Comparison of ENCODE assay signal across 3 cellular contexts in the genomic region with DNA sequence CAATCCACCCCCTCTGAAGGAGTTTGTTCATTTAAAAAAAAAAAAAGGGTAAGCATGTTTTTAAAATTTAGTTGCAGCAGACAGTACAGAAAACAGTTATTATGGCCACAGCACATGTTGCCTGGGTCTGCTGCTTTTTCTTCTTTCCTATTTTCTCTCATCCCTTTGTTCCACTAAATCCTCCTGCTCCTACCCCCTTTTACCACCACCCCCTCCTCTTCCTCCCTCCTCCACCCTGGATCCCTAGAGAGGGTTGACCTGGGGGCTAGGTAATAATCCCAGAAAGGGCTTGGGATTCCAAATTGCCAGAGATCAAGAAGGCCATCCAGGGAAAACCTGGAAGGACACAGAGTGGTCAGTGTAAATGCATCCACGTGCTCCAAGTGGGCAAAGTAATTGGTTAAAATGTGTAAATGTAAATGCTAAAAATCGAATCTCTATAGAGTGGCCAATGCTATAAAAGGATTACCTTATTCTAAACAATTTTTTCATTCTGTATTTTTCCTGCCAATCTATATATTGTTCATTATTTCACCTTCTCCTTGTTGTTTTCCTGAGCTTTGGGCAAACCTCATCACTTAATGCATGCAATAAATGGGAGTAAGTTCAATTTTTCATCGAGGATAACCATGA.
TF ChIP-seq lines count a peak whose summit lies in the region.

No MANE protein-coding gene starts in this region.

TF ChIP-seq in A549, 52 proteins besides CTCF, POLR2A, EP300 and RAD21:
- TF ChIP-seq HOXB13 (CRISPR knock-in tag; IDR thresholded peaks at IDR 0.05; ENCODE audit: low read depth), result no peak
- TF ChIP-seq, protein P1, sequence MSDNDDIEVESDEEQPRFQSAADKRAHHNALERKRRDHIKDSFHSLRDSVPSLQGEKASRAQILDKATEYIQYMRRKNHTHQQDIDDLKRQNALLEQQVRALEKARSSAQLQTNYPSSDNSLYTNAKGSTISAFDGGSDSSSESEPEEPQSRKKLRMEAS (IDR thresholded peaks at IDR 0.05), result peak; percentile 2; the same call in 1 of the 2 replicates

TF ChIP-seq in HCT116, 20 proteins besides CTCF, POLR2A, EP300 and RAD21:
- TF ChIP-seq EZH2phosphoT487 (IDR thresholded peaks at IDR 0.05; ENCODE audit: borderline replicate concordance) (no peak), ELF1 (IDR thresholded peaks at IDR 0.05; ENCODE audit: borderline replicate concordance, low read depth) (no peak), SRF (IDR thresholded peaks at IDR 0.05; ENCODE audit: low read depth) (no peak), CEBPB (IDR thresholded peaks at IDR 0.05; ENCODE audit: low read depth) (no peak), TCF7L2 (IDR thresholded peaks at IDR 0.05; ENCODE audit: borderline replicate concordance, extremely low read depth, insufficient read depth, insufficient read length) (no peak), ZNF274 (IDR thresholded peaks at IDR 0.05; ENCODE audit: low read depth, low read length) (no peak), SP1 (IDR thresholded peaks at IDR 0.05; ENCODE audit: low read depth) (no peak), YY1 (IDR thresholded peaks at IDR 0.05; ENCODE audit: extremely low read depth, insufficient replicate concordance, low read depth, low read length) (no peak), ZFX (IDR thresholded peaks at IDR 0.05) (no peak), SIN3A (IDR thresholded peaks at IDR 0.05; ENCODE audit: low read depth) (no peak), POLR2AphosphoS5 (IDR thresholded peaks at IDR 0.05; ENCODE audit: low read depth, low read length) (no peak), FOSL1 (IDR thresholded peaks at IDR 0.05; ENCODE audit: low read depth) (no peak), CBX3 (IDR thresholded peaks at IDR 0.05; ENCODE audit: low read depth) (no peak), EGR1 (IDR thresholded peaks at IDR 0.05; ENCODE audit: low read depth) (no peak), JUND (IDR thresholded peaks at IDR 0.05) (no peak), EZH2 (IDR thresholded peaks at IDR 0.05) (no peak)
- TF ChIP-seq, protein P2, sequence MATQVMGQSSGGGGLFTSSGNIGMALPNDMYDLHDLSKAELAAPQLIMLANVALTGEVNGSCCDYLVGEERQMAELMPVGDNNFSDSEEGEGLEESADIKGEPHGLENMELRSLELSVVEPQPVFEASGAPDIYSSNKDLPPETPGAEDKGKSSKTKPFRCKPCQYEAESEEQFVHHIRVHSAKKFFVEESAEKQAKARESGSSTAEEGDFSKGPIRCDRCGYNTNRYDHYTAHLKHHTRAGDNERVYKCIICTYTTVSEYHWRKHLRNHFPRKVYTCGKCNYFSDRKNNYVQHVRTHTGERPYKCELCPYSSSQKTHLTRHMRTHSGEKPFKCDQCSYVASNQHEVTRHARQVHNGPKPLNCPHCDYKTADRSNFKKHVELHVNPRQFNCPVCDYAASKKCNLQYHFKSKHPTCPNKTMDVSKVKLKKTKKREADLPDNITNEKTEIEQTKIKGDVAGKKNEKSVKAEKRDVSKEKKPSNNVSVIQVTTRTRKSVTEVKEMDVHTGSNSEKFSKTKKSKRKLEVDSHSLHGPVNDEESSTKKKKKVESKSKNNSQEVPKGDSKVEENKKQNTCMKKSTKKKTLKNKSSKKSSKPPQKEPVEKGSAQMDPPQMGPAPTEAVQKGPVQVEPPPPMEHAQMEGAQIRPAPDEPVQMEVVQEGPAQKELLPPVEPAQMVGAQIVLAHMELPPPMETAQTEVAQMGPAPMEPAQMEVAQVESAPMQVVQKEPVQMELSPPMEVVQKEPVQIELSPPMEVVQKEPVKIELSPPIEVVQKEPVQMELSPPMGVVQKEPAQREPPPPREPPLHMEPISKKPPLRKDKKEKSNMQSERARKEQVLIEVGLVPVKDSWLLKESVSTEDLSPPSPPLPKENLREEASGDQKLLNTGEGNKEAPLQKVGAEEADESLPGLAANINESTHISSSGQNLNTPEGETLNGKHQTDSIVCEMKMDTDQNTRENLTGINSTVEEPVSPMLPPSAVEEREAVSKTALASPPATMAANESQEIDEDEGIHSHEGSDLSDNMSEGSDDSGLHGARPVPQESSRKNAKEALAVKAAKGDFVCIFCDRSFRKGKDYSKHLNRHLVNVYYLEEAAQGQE (IDR thresholded peaks at IDR 0.05; ENCODE audit: low read depth), result no peak
- TF ChIP-seq, protein P3, sequence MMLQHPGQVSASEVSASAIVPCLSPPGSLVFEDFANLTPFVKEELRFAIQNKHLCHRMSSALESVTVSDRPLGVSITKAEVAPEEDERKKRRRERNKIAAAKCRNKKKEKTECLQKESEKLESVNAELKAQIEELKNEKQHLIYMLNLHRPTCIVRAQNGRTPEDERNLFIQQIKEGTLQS (IDR thresholded peaks at IDR 0.05), result no peak
- TF ChIP-seq, protein P1 (IDR thresholded peaks at IDR 0.05), result no peak
- TF ChIP-seq, protein P4, sequence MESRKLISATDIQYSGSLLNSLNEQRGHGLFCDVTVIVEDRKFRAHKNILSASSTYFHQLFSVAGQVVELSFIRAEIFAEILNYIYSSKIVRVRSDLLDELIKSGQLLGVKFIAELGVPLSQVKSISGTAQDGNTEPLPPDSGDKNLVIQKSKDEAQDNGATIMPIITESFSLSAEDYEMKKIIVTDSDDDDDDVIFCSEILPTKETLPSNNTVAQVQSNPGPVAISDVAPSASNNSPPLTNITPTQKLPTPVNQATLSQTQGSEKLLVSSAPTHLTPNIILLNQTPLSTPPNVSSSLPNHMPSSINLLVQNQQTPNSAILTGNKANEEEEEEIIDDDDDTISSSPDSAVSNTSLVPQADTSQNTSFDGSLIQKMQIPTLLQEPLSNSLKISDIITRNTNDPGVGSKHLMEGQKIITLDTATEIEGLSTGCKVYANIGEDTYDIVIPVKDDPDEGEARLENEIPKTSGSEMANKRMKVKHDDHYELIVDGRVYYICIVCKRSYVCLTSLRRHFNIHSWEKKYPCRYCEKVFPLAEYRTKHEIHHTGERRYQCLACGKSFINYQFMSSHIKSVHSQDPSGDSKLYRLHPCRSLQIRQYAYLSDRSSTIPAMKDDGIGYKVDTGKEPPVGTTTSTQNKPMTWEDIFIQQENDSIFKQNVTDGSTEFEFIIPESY (IDR thresholded peaks at IDR 0.05; ENCODE audit: extremely low read depth, insufficient replicate concordance, low read length), result no peak

TF ChIP-seq in K562, 482 proteins besides CTCF, POLR2A, EP300 and RAD21 (continues in another document):
- no peak for TF ChIP-seq ZNF384 (IDR thresholded peaks at IDR 0.05; ENCODE audit: low read depth, low read length)
- TF ChIP-seq, protein P5, sequence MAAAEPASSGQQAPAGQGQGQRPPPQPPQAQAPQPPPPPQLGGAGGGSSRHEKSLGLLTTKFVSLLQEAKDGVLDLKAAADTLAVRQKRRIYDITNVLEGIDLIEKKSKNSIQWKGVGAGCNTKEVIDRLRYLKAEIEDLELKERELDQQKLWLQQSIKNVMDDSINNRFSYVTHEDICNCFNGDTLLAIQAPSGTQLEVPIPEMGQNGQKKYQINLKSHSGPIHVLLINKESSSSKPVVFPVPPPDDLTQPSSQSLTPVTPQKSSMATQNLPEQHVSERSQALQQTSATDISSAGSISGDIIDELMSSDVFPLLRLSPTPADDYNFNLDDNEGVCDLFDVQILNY (CRISPR knock-in tag; IDR thresholded peaks at IDR 0.05), result no peak
- TF ChIP-seq, protein P6, sequence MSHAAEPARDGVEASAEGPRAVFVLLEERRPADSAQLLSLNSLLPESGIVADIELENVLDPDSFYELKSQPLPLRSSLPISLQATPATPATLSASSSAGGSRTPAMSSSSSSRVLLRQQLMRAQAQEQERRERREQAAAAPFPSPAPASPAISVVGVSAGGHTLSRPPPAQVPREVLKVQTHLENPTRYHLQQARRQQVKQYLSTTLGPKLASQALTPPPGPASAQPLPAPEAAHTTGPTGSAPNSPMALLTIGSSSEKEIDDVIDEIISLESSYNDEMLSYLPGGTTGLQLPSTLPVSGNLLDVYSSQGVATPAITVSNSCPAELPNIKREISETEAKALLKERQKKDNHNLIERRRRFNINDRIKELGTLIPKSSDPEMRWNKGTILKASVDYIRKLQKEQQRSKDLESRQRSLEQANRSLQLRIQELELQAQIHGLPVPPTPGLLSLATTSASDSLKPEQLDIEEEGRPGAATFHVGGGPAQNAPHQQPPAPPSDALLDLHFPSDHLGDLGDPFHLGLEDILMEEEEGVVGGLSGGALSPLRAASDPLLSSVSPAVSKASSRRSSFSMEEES (CRISPR knock-in tag; IDR thresholded peaks at IDR 0.05), result no peak
- no peak for TF ChIP-seq RBM14 (IDR thresholded peaks at IDR 0.05; ENCODE audit: borderline replicate concordance, insufficient read depth, low read depth, low read length)
- TF ChIP-seq FOXA3 (CRISPR knock-in tag; conservative IDR thresholded peaks at IDR 0.05 in 1 of 2, IDR thresholded peaks at IDR 0.05 in 1 of 2), result 0 out of 4 replicates have a peak, but pooled peaks of 1 of the 2 experiments have one; percentile 4
- TF ChIP-seq, protein P7, sequence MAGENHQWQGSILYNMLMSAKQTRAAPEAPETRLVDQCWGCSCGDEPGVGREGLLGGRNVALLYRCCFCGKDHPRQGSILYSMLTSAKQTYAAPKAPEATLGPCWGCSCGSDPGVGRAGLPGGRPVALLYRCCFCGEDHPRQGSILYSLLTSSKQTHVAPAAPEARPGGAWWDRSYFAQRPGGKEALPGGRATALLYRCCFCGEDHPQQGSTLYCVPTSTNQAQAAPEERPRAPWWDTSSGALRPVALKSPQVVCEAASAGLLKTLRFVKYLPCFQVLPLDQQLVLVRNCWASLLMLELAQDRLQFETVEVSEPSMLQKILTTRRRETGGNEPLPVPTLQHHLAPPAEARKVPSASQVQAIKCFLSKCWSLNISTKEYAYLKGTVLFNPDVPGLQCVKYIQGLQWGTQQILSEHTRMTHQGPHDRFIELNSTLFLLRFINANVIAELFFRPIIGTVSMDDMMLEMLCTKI (IDR thresholded peaks at IDR 0.05; ENCODE audit: partially characterized antibody), result no peak
- peak; percentile 42 for TF ChIP-seq HDAC3 (IDR thresholded peaks at IDR 0.05; ENCODE audit: borderline replicate concordance, partially characterized antibody)
- TF ChIP-seq, protein P8, sequence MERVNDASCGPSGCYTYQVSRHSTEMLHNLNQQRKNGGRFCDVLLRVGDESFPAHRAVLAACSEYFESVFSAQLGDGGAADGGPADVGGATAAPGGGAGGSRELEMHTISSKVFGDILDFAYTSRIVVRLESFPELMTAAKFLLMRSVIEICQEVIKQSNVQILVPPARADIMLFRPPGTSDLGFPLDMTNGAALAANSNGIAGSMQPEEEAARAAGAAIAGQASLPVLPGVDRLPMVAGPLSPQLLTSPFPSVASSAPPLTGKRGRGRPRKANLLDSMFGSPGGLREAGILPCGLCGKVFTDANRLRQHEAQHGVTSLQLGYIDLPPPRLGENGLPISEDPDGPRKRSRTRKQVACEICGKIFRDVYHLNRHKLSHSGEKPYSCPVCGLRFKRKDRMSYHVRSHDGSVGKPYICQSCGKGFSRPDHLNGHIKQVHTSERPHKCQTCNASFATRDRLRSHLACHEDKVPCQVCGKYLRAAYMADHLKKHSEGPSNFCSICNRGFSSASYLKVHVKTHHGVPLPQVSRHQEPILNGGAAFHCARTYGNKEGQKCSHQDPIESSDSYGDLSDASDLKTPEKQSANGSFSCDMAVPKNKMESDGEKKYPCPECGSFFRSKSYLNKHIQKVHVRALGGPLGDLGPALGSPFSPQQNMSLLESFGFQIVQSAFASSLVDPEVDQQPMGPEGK (CRISPR knock-in tag; IDR thresholded peaks at IDR 0.05; ENCODE audit: borderline replicate concordance), result no peak
- TF ChIP-seq, protein P9, sequence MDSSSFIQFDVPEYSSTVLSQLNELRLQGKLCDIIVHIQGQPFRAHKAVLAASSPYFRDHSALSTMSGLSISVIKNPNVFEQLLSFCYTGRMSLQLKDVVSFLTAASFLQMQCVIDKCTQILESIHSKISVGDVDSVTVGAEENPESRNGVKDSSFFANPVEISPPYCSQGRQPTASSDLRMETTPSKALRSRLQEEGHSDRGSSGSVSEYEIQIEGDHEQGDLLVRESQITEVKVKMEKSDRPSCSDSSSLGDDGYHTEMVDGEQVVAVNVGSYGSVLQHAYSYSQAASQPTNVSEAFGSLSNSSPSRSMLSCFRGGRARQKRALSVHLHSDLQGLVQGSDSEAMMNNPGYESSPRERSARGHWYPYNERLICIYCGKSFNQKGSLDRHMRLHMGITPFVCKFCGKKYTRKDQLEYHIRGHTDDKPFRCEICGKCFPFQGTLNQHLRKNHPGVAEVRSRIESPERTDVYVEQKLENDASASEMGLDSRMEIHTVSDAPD (CRISPR knock-in tag; IDR thresholded peaks at IDR 0.05), result no peak
- no peak for TF ChIP-seq TBP (optimal IDR thresholded peaks at IDR 0.05; ENCODE audit: low read depth, low read length)
- TF ChIP-seq, protein P10, sequence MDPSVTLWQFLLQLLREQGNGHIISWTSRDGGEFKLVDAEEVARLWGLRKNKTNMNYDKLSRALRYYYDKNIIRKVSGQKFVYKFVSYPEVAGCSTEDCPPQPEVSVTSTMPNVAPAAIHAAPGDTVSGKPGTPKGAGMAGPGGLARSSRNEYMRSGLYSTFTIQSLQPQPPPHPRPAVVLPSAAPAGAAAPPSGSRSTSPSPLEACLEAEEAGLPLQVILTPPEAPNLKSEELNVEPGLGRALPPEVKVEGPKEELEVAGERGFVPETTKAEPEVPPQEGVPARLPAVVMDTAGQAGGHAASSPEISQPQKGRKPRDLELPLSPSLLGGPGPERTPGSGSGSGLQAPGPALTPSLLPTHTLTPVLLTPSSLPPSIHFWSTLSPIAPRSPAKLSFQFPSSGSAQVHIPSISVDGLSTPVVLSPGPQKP (CRISPR knock-in tag; IDR thresholded peaks at IDR 0.05), result no peak
- TF ChIP-seq FOXK1 (CRISPR knock-in tag; IDR thresholded peaks at IDR 0.05; ENCODE audit: borderline replicate concordance), result no peak
- TF ChIP-seq ZNF785 (CRISPR knock-in tag; IDR thresholded peaks at IDR 0.05), result no peak
- no peak for TF ChIP-seq ZNF217 (CRISPR knock-in tag; IDR thresholded peaks at IDR 0.05)
- TF ChIP-seq TARDBP (IDR thresholded peaks at IDR 0.05), result no peak
- TF ChIP-seq RBM15 (IDR thresholded peaks at IDR 0.05; ENCODE audit: insufficient read depth, low read length), result no peak
- TF ChIP-seq NR2C2 (CRISPR knock-in tag; IDR thresholded peaks at IDR 0.05), result no peak
- no peak for TF ChIP-seq NR2C2 (tag; IDR thresholded peaks at IDR 0.05)
- TF ChIP-seq ELF1 (tag; IDR thresholded peaks at IDR 0.05), result no peak
- TF ChIP-seq CREB1 (IDR thresholded peaks at IDR 0.05), result no peak
- TF ChIP-seq CREB1 (CRISPR knock-in tag; IDR thresholded peaks at IDR 0.05), result no peak
- TF ChIP-seq RB1 (IDR thresholded peaks at IDR 0.05; ENCODE audit: low read depth), result no peak
- no peak for TF ChIP-seq HIVEP1 (CRISPR knock-in tag; IDR thresholded peaks at IDR 0.05)
- no peak for TF ChIP-seq RBBP5 (IDR thresholded peaks at IDR 0.05; ENCODE audit: borderline replicate concordance, insufficient read depth, low read length, poor library complexity, severe bottlenecking)
- no peak for TF ChIP-seq KDM5B (IDR thresholded peaks at IDR 0.05; ENCODE audit: insufficient replicate concordance, low read depth, low read length)
- no peak for TF ChIP-seq JUN (IDR thresholded peaks at IDR 0.05; ENCODE audit: borderline replicate concordance, low read depth, low read length)
- 0 out of 2 replicates have a peak, but pooled peaks have one; percentile 43 for TF ChIP-seq JUN (CRISPR knock-in tag; IDR thresholded peaks at IDR 0.05; ENCODE audit: borderline replicate concordance)
- TF ChIP-seq TAL1 (IDR thresholded peaks at IDR 0.05), result no peak
